1 cellular context compared by ENCODE assay signal in the genomic region with DNA sequence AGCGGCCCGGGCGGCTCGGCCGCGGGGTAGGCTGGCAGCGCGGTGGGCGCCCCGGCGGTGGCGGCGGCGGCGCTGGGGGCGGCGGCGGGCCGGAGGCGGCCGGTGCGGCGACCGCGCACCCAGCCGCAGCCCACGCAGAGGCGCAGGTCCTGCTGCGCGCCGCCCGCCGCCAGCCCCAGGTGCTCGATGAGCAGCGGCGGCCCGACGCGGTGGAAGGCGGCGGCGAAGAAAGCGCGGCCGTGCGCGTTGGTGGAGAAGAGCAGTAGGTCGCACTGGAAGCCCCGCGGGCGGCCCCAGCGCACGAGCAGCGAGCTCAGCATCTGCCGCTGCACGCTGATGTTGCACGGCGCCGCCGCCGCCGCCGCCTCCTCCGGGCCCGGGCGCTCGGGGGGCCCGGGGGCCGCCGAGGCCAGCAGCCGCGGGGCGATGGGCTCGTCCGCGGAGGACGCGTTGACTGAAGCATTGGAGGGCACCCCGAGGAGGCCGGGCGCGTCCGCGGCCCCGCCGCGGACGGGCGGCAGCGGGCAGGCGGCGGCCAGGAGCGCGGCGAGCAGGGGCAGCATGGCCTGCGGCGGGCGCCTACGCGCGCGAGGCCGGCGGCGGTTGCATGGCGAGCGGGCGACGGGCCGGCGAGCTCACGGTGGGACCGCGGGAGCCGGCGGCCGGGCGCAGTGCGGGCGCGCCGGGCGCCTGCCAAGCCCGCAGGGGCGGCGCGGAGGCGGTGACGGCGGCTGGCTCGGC.
A peak's percentile ranks its signal among the peaks of the same experiment; 100 is the strongest.
TF ChIP-seq lines count a peak whose summit lies in the region.

No MANE protein-coding gene starts in this region.

TF ChIP-seq in K562, 482 proteins besides CTCF, POLR2A, EP300 and RAD21 (continued from another document):
- TF ChIP-seq, protein P1, sequence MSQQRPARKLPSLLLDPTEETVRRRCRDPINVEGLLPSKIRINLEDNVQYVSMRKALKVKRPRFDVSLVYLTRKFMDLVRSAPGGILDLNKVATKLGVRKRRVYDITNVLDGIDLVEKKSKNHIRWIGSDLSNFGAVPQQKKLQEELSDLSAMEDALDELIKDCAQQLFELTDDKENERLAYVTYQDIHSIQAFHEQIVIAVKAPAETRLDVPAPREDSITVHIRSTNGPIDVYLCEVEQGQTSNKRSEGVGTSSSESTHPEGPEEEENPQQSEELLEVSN (IDR thresholded peaks at IDR 0.05; ENCODE audit: borderline replicate concordance in 1 of 2, extremely low read depth in 1 of 2, insufficient read depth in 1 of 2, insufficient read length in 1 of 2, low read depth in 1 of 2, low read length in 1 of 2, poor library complexity in 1 of 2, severe bottlenecking in 1 of 2): peak; percentile 67 to 78
- TF ChIP-seq U2AF1 (optimal IDR thresholded peaks at IDR 0.05; ENCODE audit: low read depth, low read length): no peak
- TF ChIP-seq KDM4B (IDR thresholded peaks at IDR 0.05; ENCODE audit: borderline replicate concordance in 2 of 2, low read depth in 1 of 2): no peak
- peak; percentile 27 for TF ChIP-seq RBFOX2 (IDR thresholded peaks at IDR 0.05; ENCODE audit: low read depth, low read length)
- TF ChIP-seq NRF1 (conservative IDR thresholded peaks at IDR 0.05 in 1 of 2, IDR thresholded peaks at IDR 0.05 in 1 of 2): peak in 1 of 2 experiments; percentile 33; a peak in 2 of 4 replicates
- TF ChIP-seq FOXM1 (IDR thresholded peaks at IDR 0.05; ENCODE audit: low read depth): no peak
- no peak for TF ChIP-seq FOXM1 (CRISPR knock-in tag; IDR thresholded peaks at IDR 0.05; ENCODE audit: low read depth)
- TF ChIP-seq SNIP1 (IDR thresholded peaks at IDR 0.05; ENCODE audit: low read depth): no peak
- TF ChIP-seq BHLHE40 (IDR thresholded peaks at IDR 0.05; ENCODE audit: low read length): 0 out of 2 replicates have a peak, but pooled peaks have one; percentile 7
- no peak for TF ChIP-seq POU5F1 (IDR thresholded peaks at IDR 0.05; ENCODE audit: borderline replicate concordance, low read depth, low read length, partially characterized antibody)
- TF ChIP-seq RBBP5 (IDR thresholded peaks at IDR 0.05; ENCODE audit: borderline replicate concordance, insufficient read depth, low read length, poor library complexity, severe bottlenecking): peak; percentile 72
- TF ChIP-seq KDM5B (IDR thresholded peaks at IDR 0.05; ENCODE audit: insufficient replicate concordance, low read depth, low read length): peak; percentile 3
- TF ChIP-seq HMG20A (CRISPR knock-in tag; conservative IDR thresholded peaks at IDR 0.05): no peak
- no peak for TF ChIP-seq ZNF695 (CRISPR knock-in tag; IDR thresholded peaks at IDR 0.05)
- TF ChIP-seq NONO (IDR thresholded peaks at IDR 0.05; ENCODE audit: low read depth in 2 of 2, low read length in 1 of 2): peak in 1 of 2 experiments; percentile 46; a peak in 1 of 4 replicates
- peak; percentile 10 for TF ChIP-seq FUS (optimal IDR thresholded peaks at IDR 0.05; ENCODE audit: low read depth, low read length)
- TF ChIP-seq HCFC1 (IDR thresholded peaks at IDR 0.05; ENCODE audit: low read depth, low read length): no peak
- TF ChIP-seq HNRNPLL (IDR thresholded peaks at IDR 0.05; ENCODE audit: low read depth, low read length, poor library complexity, severe bottlenecking): peak; percentile 53
- TF ChIP-seq, protein P2, sequence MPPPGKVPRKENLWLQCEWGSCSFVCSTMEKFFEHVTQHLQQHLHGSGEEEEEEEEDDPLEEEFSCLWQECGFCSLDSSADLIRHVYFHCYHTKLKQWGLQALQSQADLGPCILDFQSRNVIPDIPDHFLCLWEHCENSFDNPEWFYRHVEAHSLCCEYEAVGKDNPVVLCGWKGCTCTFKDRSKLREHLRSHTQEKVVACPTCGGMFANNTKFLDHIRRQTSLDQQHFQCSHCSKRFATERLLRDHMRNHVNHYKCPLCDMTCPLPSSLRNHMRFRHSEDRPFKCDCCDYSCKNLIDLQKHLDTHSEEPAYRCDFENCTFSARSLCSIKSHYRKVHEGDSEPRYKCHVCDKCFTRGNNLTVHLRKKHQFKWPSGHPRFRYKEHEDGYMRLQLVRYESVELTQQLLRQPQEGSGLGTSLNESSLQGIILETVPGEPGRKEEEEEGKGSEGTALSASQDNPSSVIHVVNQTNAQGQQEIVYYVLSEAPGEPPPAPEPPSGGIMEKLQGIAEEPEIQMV (tag; conservative IDR thresholded peaks at IDR 0.05; ENCODE audit: low read depth): no peak
- no peak for TF ChIP-seq HDAC3 (IDR thresholded peaks at IDR 0.05; ENCODE audit: borderline replicate concordance, partially characterized antibody)
- TF ChIP-seq KDM2B (CRISPR knock-in tag; IDR thresholded peaks at IDR 0.05): peak; percentile 87; the same call in 1 of the 2 replicates
- 0 out of 2 replicates have a peak, but pooled peaks have one; percentile 22 for TF ChIP-seq RBM14 (IDR thresholded peaks at IDR 0.05; ENCODE audit: borderline replicate concordance, insufficient read depth, low read depth, low read length)
